ENCODE assay signal across 8 cellular contexts in the genomic region with DNA sequence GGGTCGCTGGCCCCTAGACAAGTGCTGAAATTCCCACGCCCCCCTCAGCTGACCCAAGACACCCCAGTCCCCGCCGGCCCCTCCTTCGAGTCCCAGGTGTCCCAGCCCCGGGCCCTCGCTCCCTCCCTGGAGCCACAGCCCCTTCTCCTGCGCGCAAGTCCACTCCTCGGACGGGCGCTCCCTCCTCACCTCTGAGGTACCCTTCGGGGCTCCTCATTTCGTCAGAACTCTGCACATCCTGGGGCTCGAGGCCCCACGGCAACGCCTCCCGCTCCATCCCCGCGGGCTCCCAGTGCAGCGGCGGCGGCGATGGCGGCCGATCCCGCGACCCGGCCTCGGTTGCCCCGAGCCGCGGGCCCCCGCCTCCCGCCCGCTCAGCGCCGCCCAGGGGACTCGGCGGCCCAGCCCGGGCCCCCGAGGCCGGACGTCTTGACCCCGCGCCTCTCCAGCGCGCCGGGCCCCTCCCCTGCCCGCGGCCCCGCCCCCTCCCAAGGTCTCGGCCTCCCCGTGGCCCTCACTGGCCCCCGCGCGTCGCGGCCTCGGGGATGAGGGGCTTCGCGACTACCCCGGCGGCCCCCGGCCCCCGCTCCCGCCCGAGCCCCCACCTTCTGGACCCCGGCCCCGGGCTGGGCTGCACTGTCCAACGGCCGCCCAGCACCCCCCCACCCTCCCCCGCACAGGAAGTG. TPM values are rescaled to one million over a fixed set of nuclear protein-coding genes. Genes with fewer than 3 reads are reported as not detected.
DNase-seq lines count a peak whose midpoint lies in the region; ATAC-seq, FAIRE-seq and TF ChIP-seq lines count a peak whose summit lies in the region.

A gene (minus strand): TSS at position 430 of the 686 bp plus-strand sequence. CDS start 153 bp downstream, at position 277.

- DNase-seq in activated T-cell treated with anti-CD3 and anti-CD28 coated beads, Interleukin-2, amount 50 U/mL, for 24 hours, result no peak
- no peak for DNase-seq in activated T-cell treated with anti-CD3 and anti-CD28 coated beads, Interleukin-2, amount 50 U/mL, for 1 hour
- DNase-seq in Panc1 (ENCODE audit: low read depth, low spot score) (no peak), K562 (ENCODE audit: extremely low read depth in 1 of 4, low spot score in 3 of 4) (peak; percentile 73 to 91 (median 87)), retinal pigment epithelial cell (ENCODE audit: low read depth) (no peak), NCI-H128 (lab: John Stamatoyannopoulos, UW; ENCODE audit: unreplicated experiment) (no peak)

- ATAC-seq in HG02840 (IDR thresholded peaks at IDR 0.05; ENCODE audit: low FRiP score, unreplicated experiment) (peak; percentile 32), Panc1 (peak; percentile 56), K562 (peak; percentile 63)

- peaks cover 17% of the 10 kb centered on the region for H3K4me1 ChIP-seq in Panc1 (ENCODE audit: control insufficient read depth, insufficient read depth, low read length)
- peaks cover 36 to 67% of the 10 kb centered on the region in 2 experiments; a peak in 4 of 5 replicates for H3K4me1 ChIP-seq in K562 (replicated peaks in 1 of 2; ENCODE audit: control insufficient read depth in 2 of 2, insufficient read depth in 2 of 2, low read length in 2 of 2)
- peaks cover 8% of the 10 kb centered on the region for H3K4me1 ChIP-seq in iPS-15b (ENCODE audit: control insufficient read depth, insufficient read depth, low read length)

- in situ Hi-C loops in Panc1 (cut with HindIII; ENCODE audit: low pct_unique_long_range_greater_than_20kb, low sequenced_read_pairs), result no loop called here
- in situ Hi-C loops in K562 (cut with MboI), result no loop called here

- no peaks in the 10 kb centered on the region for H3K27me3 Mint-ChIP-seq in activated T-cell treated with anti-CD3 and anti-CD28 coated beads, Interleukin-2, amount 50 U/mL, for 24 hours

- H3K4me3 ChIP-seq in Panc1 (ENCODE audit: low read depth in 2 of 2, low read length in 2 of 2) (peak within 1 kb of the TSS; percentile 69 to 74), K562 (peak within 1 kb of the TSS; percentile 78), iPS-15b (ENCODE audit: low read depth, low read length) (peak within 1 kb of the TSS; percentile 82), retinal pigment epithelial cell (ENCODE audit: low read length) (peak within 1 kb of the TSS; percentile 60)

- peaks cover 43% of the 10 kb centered on the region for H3K4me1 Mint-ChIP-seq in activated T-cell treated with anti-CD3 and anti-CD28 coated beads, Interleukin-2, amount 50 U/mL, for 24 hours (ENCODE audit: low read depth)

- H3K27ac Mint-ChIP-seq in activated T-cell treated with anti-CD3 and anti-CD28 coated beads, Interleukin-2, amount 50 U/mL, for 24 hours, result peak within 1 kb of the TSS; percentile 89

- CTCF ChIA-PET in Panc1 (lab: Charles Lee) (interaction anchor here (0.6 to 1.0 kb wide), 2 partner anchors 97 to 1003 kb away, joined by 3 read pairs; a partner anchor contains a TSS), K562 (lab: Yijun Ruan, JAX; ENCODE audit: low intra/inter-chr PET ratio) (no interaction called here)

- no peak for TF ChIP-seq CTCF in Panc1 (IDR thresholded peaks at IDR 0.05)
- TF ChIP-seq CTCF in K562 (IDR thresholded peaks at IDR 0.05 in 2 of 3, conservative IDR thresholded peaks at IDR 0.05 in 1 of 3; ENCODE audit: insufficient read depth in 2 of 3, low read depth in 1 of 3, low read length in 3 of 3), result no peak
- TF ChIP-seq CTCF in retinal pigment epithelial cell (conservative IDR thresholded peaks at IDR 0.05; ENCODE audit: low read depth, low read length), result no peak

- no peak; a peak in 1 of 4 replicates for TF ChIP-seq RAD21 in K562 (CRISPR knock-in tag; conservative IDR thresholded peaks at IDR 0.05 in 1 of 2, IDR thresholded peaks at IDR 0.05 in 1 of 2)

- peaks cover 28% of the 10 kb centered on the region for H3K36me3 Mint-ChIP-seq in activated T-cell treated with anti-CD3 and anti-CD28 coated beads, Interleukin-2, amount 50 U/mL, for 24 hours (ENCODE audit: low read depth)

- H3K9ac ChIP-seq in K562 (ENCODE audit: insufficient read depth in 1 of 2, low read depth in 2 of 2, low read length in 2 of 2) (peak within 1 kb of the TSS; percentile 96 to 100), iPS-15b (ENCODE audit: low read depth, low read length) (peak within 1 kb of the TSS; percentile 83)

- no peaks in the 10 kb centered on the region for H3K9me3 Mint-ChIP-seq in activated T-cell treated with anti-CD3 and anti-CD28 coated beads, Interleukin-2, amount 50 U/mL, for 24 hours

- peaks cover 4% of the 10 kb centered on the region for H3K9me1 ChIP-seq in K562 (ENCODE audit: control insufficient read depth, insufficient read depth, low read length)

- H3K27me3 ChIP-seq in Panc1 (ENCODE audit: control insufficient read depth, insufficient read depth, low read length) (no peaks in the 10 kb centered on the region), K562 (ENCODE audit: control insufficient read depth in 2 of 2, insufficient read depth in 2 of 2, low read length in 2 of 2) (no peaks in the 10 kb centered on the region), iPS-15b (ENCODE audit: control insufficient read depth, insufficient read depth, low read length) (no peaks in the 10 kb centered on the region)

- H3K27ac ChIP-seq in Panc1 (ENCODE audit: low read length) (peak within 1 kb of the TSS; percentile 97), K562 (ENCODE audit: extremely low read depth, low read depth, low read length) (peak within 1 kb of the TSS; percentile 97)

- intact Hi-C loops in Panc1 (cut with micrococcal nuclease; ENCODE audit: unreplicated experiment) (loop anchor here (10.0 kb wide), 1 partner anchor 81 kb away; a partner anchor contains a TSS), K562 (cut with micrococcal nuclease) (loop anchor here (2.0 to 5.0 kb wide), 3 partner anchors 34 to 81 kb away; a partner anchor contains a TSS)

- BruUV-seq in Panc1 (replicated peaks; lab: Mats Ljungman, UMichigan), result no TSS peak
- BruUV-seq in K562 (replicated peaks; lab: Mats Ljungman, UMichigan), result no TSS peak

- no peaks in the 10 kb centered on the region for H3K9me3 ChIP-seq in Panc1 (ENCODE audit: control insufficient read depth, insufficient read depth, low read depth, low read length)
- no peaks in the 10 kb centered on the region for H3K9me3 ChIP-seq in K562 (replicated peaks; ENCODE audit: control insufficient read depth, insufficient read depth, low read depth, low read length)
- no peaks in the 10 kb centered on the region for H3K9me3 ChIP-seq in iPS-15b (ENCODE audit: control insufficient read depth, insufficient read depth, low read length)

- no peaks in the 10 kb centered on the region for H4K20me1 ChIP-seq in K562 (replicated peaks; ENCODE audit: control insufficient read depth, insufficient read depth, low read length)

- H3K36me3 ChIP-seq in Panc1 (ENCODE audit: control insufficient read depth, insufficient read depth, low read length), result no peaks in the 10 kb centered on the region
- peaks cover 17% of the 10 kb centered on the region; the same call in 2 of the 3 replicates for H3K36me3 ChIP-seq in K562 (ENCODE audit: control insufficient read depth, insufficient read depth, low read length)
- H3K36me3 ChIP-seq in iPS-15b (ENCODE audit: control insufficient read depth, insufficient read depth, low read length), result peaks cover 3% of the 10 kb centered on the region

- POLR2A ChIA-PET in Panc1 (lab: Charles Lee), result no interaction called here
- POLR2A ChIA-PET in K562 (lab: Yijun Ruan, JAX), result interaction anchor here (0.6 to 4.3 kb wide), 7 partner anchors 9 to 25 kb away, joined by 3 to 16 read pairs (median 5); no protein-coding TSS in a partner anchor

- TF ChIP-seq POLR2A in K562 (conservative IDR thresholded peaks at IDR 0.05), result no peak

- no peak for TF ChIP-seq EP300 in K562 (IDR thresholded peaks at IDR 0.05; ENCODE audit: low read length)

- no peak for FAIRE-seq in K562 (lab: Jason Lieb, UNC)

- H3K4me3 Mint-ChIP-seq in activated T-cell treated with anti-CD3 and anti-CD28 coated beads, Interleukin-2, amount 50 U/mL, for 24 hours, result peak within 1 kb of the TSS; percentile 81

- H2AFZ ChIP-seq in K562 (ENCODE audit: low read depth, low read length), result peak within 1 kb of the TSS; percentile 88

- peaks cover 19% of the 10 kb centered on the region for H3K79me2 ChIP-seq in K562 (ENCODE audit: control insufficient read depth, insufficient read depth, low read length)

- H3K4me2 ChIP-seq in K562 (ENCODE audit: insufficient read depth, low read length), result peak within 1 kb of the TSS; percentile 68

- WGBS in K562 (ENCODE audit: insufficient coverage, low coverage, missing lambda C conversion rate), result 2% methylated on average over 8 of the region's 73 CpGs

TF ChIP-seq in K562, 482 proteins besides CTCF, POLR2A, EP300 and RAD21 (continues in another document):
- TF ChIP-seq DMBX1 (CRISPR knock-in tag; IDR thresholded peaks at IDR 0.05; ENCODE audit: borderline replicate concordance), result no peak
- TF ChIP-seq EWSR1 (IDR thresholded peaks at IDR 0.05; ENCODE audit: borderline replicate concordance, low read depth, partially characterized antibody), result no peak
- 0 out of 2 replicates have a peak, but pooled peaks have one; percentile 66 for TF ChIP-seq LCOR (CRISPR knock-in tag; IDR thresholded peaks at IDR 0.05)
- TF ChIP-seq SREBF2 (CRISPR knock-in tag; IDR thresholded peaks at IDR 0.05), result no peak

RNA-seq across cellular contexts. Expression of the gene that starts here (rescaled TPM):
- total RNA-seq in Panc1 (2021; ENCODE audit: unreplicated experiment), result 68.3 TPM
- polyA plus RNA-seq in Panc1 (2012; ENCODE audit: insufficient read length), result 81.2 TPM
- total RNA-seq in K562 (2011; cell fraction: chromatin; rRNA removed; ENCODE audit: low replicate concordance), result 9.3 and 27.8 TPM in 2 replicates
- 27.9 and 32.5 TPM in 2 replicates for total RNA-seq in K562 (2011; cell fraction: nucleolus; rRNA removed)
- total RNA-seq in K562 (2011; cell fraction: nucleoplasm; rRNA removed), result 15.2 and 16.7 TPM in 2 replicates
- total RNA-seq in K562 (2014; rRNA removed), result 39.7 and 58.9 TPM in 2 replicates
- total RNA-seq in K562 (2014; rRNA removed; fragmentation: Illumina TruSeq; extraction: Trizol), result 14.7 and 15.2 TPM in 2 replicates
- 42.3 and 45.8 TPM in 2 replicates for total RNA-seq in K562 (2015; rRNA removed; fragmentation: Illumina TruSeq; extraction: Trizol)
- total RNA-seq in K562 (2021), result 41.3 and 50.7 TPM in 2 replicates
- polyA plus RNA-seq in K562 (2011; rRNA removed), result 22.1 and 32.8 TPM in 2 replicates
- 50.7 and 101 TPM in 2 replicates for polyA plus RNA-seq in K562 (2011; cell fraction: cytosol; rRNA removed)
- polyA plus RNA-seq in K562 (2011; cell fraction: nucleus; rRNA removed), result 31.3 and 50.4 TPM in 2 replicates
- polyA plus RNA-seq in K562 (2012), result 36.8 and 61.3 TPM in 2 replicates
- 26.9 and 40.9 TPM in 2 replicates for polyA plus RNA-seq in K562 (2014; fragmentation: Illumina TruSeq; extraction: Trizol)
- polyA plus RNA-seq in K562 (2014; fragmentation: Nextera tagmentation; extraction: Ambion mirVana), result under 1 TPM; 0.13 to 0.17 TPM
- 47.8 and 49.6 TPM in 2 replicates for polyA plus RNA-seq in K562 (2014; rRNA removed)
- polyA minus RNA-seq in K562 (2011; rRNA and poly(A)+ RNA removed), result 8.9 and 12.0 TPM in 2 replicates
- polyA minus RNA-seq in K562 (2011; cell fraction: cytosol; rRNA and poly(A)+ RNA removed), result 34.4 and 46.7 TPM in 2 replicates
- polyA minus RNA-seq in K562 (2011; cell fraction: nucleus; rRNA and poly(A)+ RNA removed), result 10.5 and 17.3 TPM in 2 replicates

Comparison
In these comparisons a context has a peak if more than half of its experiments do, and no peak if none do; other contexts are left out.
1. DNase-seq: peak in K562 (4 of 4); none in activated T-cell treated with anti-CD3 and anti-CD28 coated beads, Interleukin-2, amount 50 U/mL, for 24 hours (single experiment), activated T-cell treated with anti-CD3 and anti-CD28 coated beads, Interleukin-2, amount 50 U/mL, for 1 hour (single experiment), Panc1 (single experiment), retinal pigment epithelial cell (single experiment) and NCI-H128 (single experiment).
2. Peak in every context shown above with its lines, with median percentiles within 50 percentile points of each other: ATAC-seq and H3K4me3 ChIP-seq.